ENCODE assay signal across 26 cellular contexts in genomic region chr13:73036566-73036965, GRCh38.
"Had no signal": no experiment of that assay in that cellular context is flagged by ENCODE, and none has a peak within 500 bp of the region (broad histone marks: within the 10 kb centered on the region; RNA-seq: fewer than 3 reads in every experiment).

No MANE protein-coding gene starts in this region.

- FAIRE-seq: islet of Langerhans, kidney, pancreas had no signal

- H3K4me3 ChIP-seq: left lung, lung, pancreas, prostate gland, right lobe of liver, skin epidermis, suprapubic skin, thoracic aorta, tibial artery, upper lobe of left lung, vagina had no signal

- H3K4me1 ChIP-seq: left lung, prostate gland, right lobe of liver, suprapubic skin, tibial artery, upper lobe of left lung, vagina had no signal

- H3K27ac ChIP-seq: left lung, pancreas, prostate gland, right lobe of liver, skin epidermis, suprapubic skin, thoracic aorta, tibial artery, upper lobe of left lung, vagina had no signal

- ATAC-seq: left colon; naive thymus-derived CD8-positive, alpha-beta T cell; pancreas; right lobe of liver had no signal

- DNase-seq: head of caudate nucleus; hypothalamus; immature natural killer cell; kidney; left colon; left lung; mesendoderm; naive thymus-derived CD8-positive, alpha-beta T cell; nucleus accumbens; pancreas; posterior cingulate gyrus; right lobe of liver; stimulated activated CD4-positive, alpha-beta T cell treated with anti-CD3 and anti-CD28 coated beads, Interleukin-12 subunit alpha, Interleukin-12 subunit beta, amount 100 ng/mL, for 4 hours; stimulated activated CD4-positive, alpha-beta T cell treated with anti-CD3 and anti-CD28 coated beads, Interleukin-15, amount 100 ng/mL, for 24 hours; stimulated activated CD4-positive, alpha-beta T cell treated with anti-CD3 and anti-CD28 coated beads, Interleukin-2, amount 100 ng/mL, for 24 hours; stimulated activated CD4-positive, alpha-beta T cell treated with anti-CD3 and anti-CD28 coated beads, Interleukin-4, amount 100 ng/mL, for 1 hour; stimulated activated naive CD4-positive, alpha-beta T cell; tibial artery; upper lobe of left lung had no signal

- H3K27me3 ChIP-seq: left lung, pancreas, right lobe of liver, suprapubic skin, tibial artery, upper lobe of left lung, vagina had no signal

- H3K9me3 ChIP-seq: left lung, pancreas, prostate gland, right lobe of liver, suprapubic skin, thoracic aorta, tibial artery, upper lobe of left lung, vagina had no signal

- H3K36me3 ChIP-seq: left lung, pancreas, prostate gland, right lobe of liver, suprapubic skin, thoracic aorta, tibial artery, upper lobe of left lung, vagina had no signal
